ENCODE assay signal across 1 cellular context in genomic region chr1:109901508-109902145, GRCh38.
TF ChIP-seq lines count a peak whose summit lies in the region.

No MANE protein-coding gene starts in this region.

TF ChIP-seq in K562, 482 proteins besides CTCF, POLR2A, EP300 and RAD21 (continued from another document and continues in another):
- TF ChIP-seq PREB (CRISPR knock-in tag; IDR thresholded peaks at IDR 0.05) (no peak), FOXA1 (IDR thresholded peaks at IDR 0.05; ENCODE audit: borderline replicate concordance) (no peak), ZNF717 (CRISPR knock-in tag; IDR thresholded peaks at IDR 0.05) (no peak), ZNF174 (CRISPR knock-in tag; IDR thresholded peaks at IDR 0.05) (no peak), MLX (CRISPR knock-in tag; conservative IDR thresholded peaks at IDR 0.05) (no peak), ATF1 (CRISPR knock-in tag; IDR thresholded peaks at IDR 0.05) (no peak), ATF1 (tag; IDR thresholded peaks at IDR 0.05) (peak; percentile 80), PHF8 (IDR thresholded peaks at IDR 0.05; ENCODE audit: borderline replicate concordance, low read length) (no peak), SP1 (CRISPR knock-in tag; IDR thresholded peaks at IDR 0.05) (peak; percentile 56; the same call in 1 of the 2 replicates), POLR2AphosphoS2 (IDR thresholded peaks at IDR 0.05; ENCODE audit: low read length) (no peak), PRPF4 (IDR thresholded peaks at IDR 0.05; ENCODE audit: insufficient read depth, low read depth, low read length, poor library complexity, severe bottlenecking) (no peak), ID3 (CRISPR knock-in tag; IDR thresholded peaks at IDR 0.05) (no peak), ID3 (tag; IDR thresholded peaks at IDR 0.05) (no peak), THRAP3 (IDR thresholded peaks at IDR 0.05; ENCODE audit: borderline replicate concordance) (no peak), CREB5 (CRISPR knock-in tag; IDR thresholded peaks at IDR 0.05) (no peak), ZNF785 (CRISPR knock-in tag; IDR thresholded peaks at IDR 0.05) (no peak), CXXC5 (CRISPR knock-in tag; IDR thresholded peaks at IDR 0.05) (peak; percentile 43), HMG20A (CRISPR knock-in tag; conservative IDR thresholded peaks at IDR 0.05) (no peak), FOXK2 (conservative IDR thresholded peaks at IDR 0.05 in 1 of 2, IDR thresholded peaks at IDR 0.05 in 1 of 2; ENCODE audit: low read depth in 2 of 2) (peak; percentile 37 to 50; a peak in 2 of 4 replicates), BACH1 (tag; IDR thresholded peaks at IDR 0.05) (peak; percentile 75), GABPA (tag; conservative IDR thresholded peaks at IDR 0.05; ENCODE audit: low read depth) (no peak), MEF2A (IDR thresholded peaks at IDR 0.05; ENCODE audit: control insufficient read depth, low read depth, low read length) (no peak), ZNF12 (CRISPR knock-in tag; IDR thresholded peaks at IDR 0.05) (no peak), ZNF707 (CRISPR knock-in tag; conservative IDR thresholded peaks at IDR 0.05) (no peak), YBX1 (IDR thresholded peaks at IDR 0.05) (no peak), ZNF324 (CRISPR knock-in tag; IDR thresholded peaks at IDR 0.05) (no peak), CREM (IDR thresholded peaks at IDR 0.05; ENCODE audit: low read depth) (peak; percentile 79), MIER1 (IDR thresholded peaks at IDR 0.05; ENCODE audit: low read depth) (no peak), CAMTA2 (CRISPR knock-in tag; conservative IDR thresholded peaks at IDR 0.05) (no peak), BRF2 (IDR thresholded peaks at IDR 0.05; ENCODE audit: borderline replicate concordance, insufficient read depth, insufficient read length) (no peak), KAT8 (IDR thresholded peaks at IDR 0.05; ENCODE audit: low read depth) (no peak), SRSF9 (IDR thresholded peaks at IDR 0.05; ENCODE audit: borderline replicate concordance, low read depth, low read length) (no peak), DDX20 (tag; IDR thresholded peaks at IDR 0.05; ENCODE audit: low read depth) (peak; percentile 58; the same call in 1 of the 2 replicates), MXD1 (CRISPR knock-in tag; IDR thresholded peaks at IDR 0.05; ENCODE audit: borderline replicate concordance, poor library complexity, severe bottlenecking) (no peak), ZNF75A (CRISPR knock-in tag; IDR thresholded peaks at IDR 0.05) (no peak), TCF7L2 (IDR thresholded peaks at IDR 0.05; ENCODE audit: low read depth, low read length) (no peak), HNRNPK (IDR thresholded peaks at IDR 0.05; ENCODE audit: low read depth, low read length, poor library complexity, severe bottlenecking) (no peak), ESRRB (CRISPR knock-in tag; IDR thresholded peaks at IDR 0.05; ENCODE audit: borderline replicate concordance) (no peak), EGR1 (conservative IDR thresholded peaks at IDR 0.05) (no peak), SNRNP70 (optimal IDR thresholded peaks at IDR 0.05; ENCODE audit: low read depth, low read length) (no peak), SFPQ (IDR thresholded peaks at IDR 0.05; ENCODE audit: low read depth, low read length) (no peak), HEY1 (CRISPR knock-in tag; IDR thresholded peaks at IDR 0.05; ENCODE audit: borderline replicate concordance) (0 out of 2 replicates have a peak, but pooled peaks have one; percentile 18), ZSCAN29 (IDR thresholded peaks at IDR 0.05) (no peak), UBTF (IDR thresholded peaks at IDR 0.05; ENCODE audit: borderline replicate concordance in 1 of 2, low read depth in 2 of 2, low read length in 2 of 2) (no peak), ZNF121 (CRISPR knock-in tag; conservative IDR thresholded peaks at IDR 0.05) (no peak), SMARCA4 (IDR thresholded peaks at IDR 0.05) (peak; percentile 58; the same call in 1 of the 2 replicates), ZBTB5 (IDR thresholded peaks at IDR 0.05) (no peak), SAFB2 (IDR thresholded peaks at IDR 0.05; ENCODE audit: borderline replicate concordance, low read depth, low read length, severe bottlenecking) (no peak), E2F5 (CRISPR knock-in tag; IDR thresholded peaks at IDR 0.05) (no peak), ZNF217 (CRISPR knock-in tag; IDR thresholded peaks at IDR 0.05) (no peak), FOSL1 (tag; conservative IDR thresholded peaks at IDR 0.05) (peak; percentile 83)
